In genomic region chr1:44326066-44326701, GRCh38 we compare ENCODE assay signal across 20 cellular contexts. TPM values are rescaled to one million over a fixed set of nuclear protein-coding genes. Genes with fewer than 3 reads are reported as not detected.
A peak's percentile ranks its signal among the peaks of the same experiment; 100 is the strongest.
DNase-seq lines count a peak whose midpoint lies in the region; FAIRE-seq and TF ChIP-seq lines count a peak whose summit lies in the region.
"Had no signal": no experiment of that assay in that cellular context is flagged by ENCODE, and none has a peak within 500 bp of the region (broad histone marks: within the 10 kb centered on the region; RNA-seq: fewer than 3 reads in every experiment).

No MANE protein-coding gene starts in this region.

- H3K4me1 Mint-ChIP-seq in brain = peaks cover 31% of the 10 kb centered on the region
- H3K4me1 Mint-ChIP-seq: activated B cell treated with CpG ODN at 0.5 μM for 24 hours had no signal

- no peaks in the 10 kb centered on the region for H3K27me3 Mint-ChIP-seq in brain
- H3K27me3 Mint-ChIP-seq: activated B cell treated with CpG ODN at 0.5 μM for 24 hours; activated CD8-positive, alpha-beta T cell treated with anti-CD3 and anti-CD28 coated beads for 36 hours; activated naive CD4-positive, alpha-beta T cell treated with anti-CD3 and anti-CD28 coated beads, Interleukin-2, amount 50 U/mL, for 24 hours; CD8-positive, alpha-beta memory T cell had no signal

- H3K36me3 ChIP-seq in parathyroid adenoma (ENCODE audit: control insufficient read depth, insufficient read depth, low read length) (no peaks in the 10 kb centered on the region), H7 (replicated peaks; ENCODE audit: control insufficient read depth, insufficient read depth, low read length) (no peaks in the 10 kb centered on the region; the same call in 1 of the 2 replicates)
- H3K36me3 ChIP-seq: left ventricle myocardium inferior, neural progenitor cell had no signal

- no peaks in the 10 kb centered on the region for H3K9me3 ChIP-seq in parathyroid adenoma (ENCODE audit: control insufficient read depth, low read length)
- H3K9me3 ChIP-seq: left ventricle myocardium inferior, SJSA1 had no signal

- H3K27me3 ChIP-seq in parathyroid adenoma (ENCODE audit: control insufficient read depth, insufficient read depth, low read length) (no peaks in the 10 kb centered on the region), H7 (ENCODE audit: control insufficient read depth, insufficient read depth, low read length) (no peaks in the 10 kb centered on the region)
- H3K27me3 ChIP-seq: neural progenitor cell, SJSA1 had no signal

- no peak overlapping the region for H2AFZ ChIP-seq in parathyroid adenoma
- H2AFZ ChIP-seq: neural progenitor cell had no signal

- no peak for FAIRE-seq in GM12891 (lab: Jason Lieb, UNC)

- peaks cover 15% of the 10 kb centered on the region for H3K4me1 ChIP-seq in parathyroid adenoma
- H3K4me1 ChIP-seq: neural progenitor cell had no signal

- H3K79me2 ChIP-seq in parathyroid adenoma = peaks cover 2% of the 10 kb centered on the region

- DNase-seq in EH (ENCODE audit: low read depth) (peak; percentile 45), NCI-H446 treated with DMSO at 0.1 percent for 48 hours (lab: John Stamatoyannopoulos, UW) (peak; percentile 77), GM12891 (ENCODE audit: insufficient read length, low spot score) (no peak), H7 (no peak)
- no peak for DNase-seq in activated T-cell treated with anti-CD3 and anti-CD28 coated beads, Interleukin-2, amount 50 U/mL, for 48 hours
- DNase-seq: activated B cell treated with CpG ODN at 0.5 μM for 24 hours; activated CD8-positive, alpha-beta T cell treated with anti-CD3 and anti-CD28 coated beads for 36 hours; activated T-cell treated with anti-CD3 and anti-CD28 coated beads, Interleukin-2, amount 50 U/mL, for 4 hours; CD8-positive, alpha-beta memory T cell; head of caudate nucleus; left ventricle myocardium inferior; NCI-H1092; NCI-H2107; NCI-H526 treated with DMSO at 0.1 percent for 48 hours; stimulated activated CD4-positive, alpha-beta T cell treated with anti-CD3 and anti-CD28 coated beads, Interleukin-15, amount 100 ng/mL, for 24 hours had no signal

- H3K27ac Mint-ChIP-seq in brain = peak overlapping the region in 3 of 5 experiments; percentile 13 to 87 (median 28)
- H3K27ac Mint-ChIP-seq: activated B cell treated with CpG ODN at 0.5 μM for 24 hours; activated CD8-positive, alpha-beta T cell treated with anti-CD3 and anti-CD28 coated beads for 36 hours; activated naive CD4-positive, alpha-beta T cell treated with anti-CD3 and anti-CD28 coated beads, Interleukin-2, amount 50 U/mL, for 24 hours; neural progenitor cell had no signal

- no peak overlapping the region for H3K4me3 ChIP-seq in parathyroid adenoma (ENCODE audit: low read depth, low read length)
- no peak overlapping the region for H3K4me3 ChIP-seq in H7 (ENCODE audit: insufficient read depth, low read depth, low read length)
- H3K4me3 ChIP-seq: left ventricle myocardium inferior, neural progenitor cell, SJSA1 had no signal

- H3K9ac ChIP-seq in parathyroid adenoma = no peak overlapping the region
- H3K9ac ChIP-seq: neural progenitor cell had no signal

- peak overlapping the region; percentile 1 for H3K4me2 ChIP-seq in parathyroid adenoma (ENCODE audit: low read length)
- H3K4me2 ChIP-seq: neural progenitor cell had no signal

- no peak for TF ChIP-seq POLR2A in GM12891 (IDR thresholded peaks at IDR 0.05; ENCODE audit: low read depth, low read length)

- no peak for TF ChIP-seq CTCF in brain (conservative IDR thresholded peaks at IDR 0.05)
- no peak for TF ChIP-seq CTCF in parathyroid adenoma (IDR thresholded peaks at IDR 0.05)

- H3K36me3 Mint-ChIP-seq in brain = peaks cover 39% of the 10 kb centered on the region
- H3K36me3 Mint-ChIP-seq: activated naive CD4-positive, alpha-beta T cell treated with anti-CD3 and anti-CD28 coated beads, Interleukin-2, amount 50 U/mL, for 24 hours had no signal

- no peak overlapping the region for H3K27ac ChIP-seq in parathyroid adenoma
- H3K27ac ChIP-seq: left ventricle myocardium inferior, neural progenitor cell, SJSA1 had no signal

- H3K9me3 Mint-ChIP-seq in brain = no peaks in the 10 kb centered on the region
- H3K9me3 Mint-ChIP-seq: activated B cell treated with CpG ODN at 0.5 μM for 24 hours; activated CD8-positive, alpha-beta T cell treated with anti-CD3 and anti-CD28 coated beads for 36 hours; activated naive CD4-positive, alpha-beta T cell treated with anti-CD3 and anti-CD28 coated beads, Interleukin-2, amount 50 U/mL, for 24 hours; activated T-cell treated with anti-CD3 and anti-CD28 coated beads, Interleukin-2, amount 50 U/mL, for 4 hours; CD8-positive, alpha-beta memory T cell; neural progenitor cell had no signal

- H3K4me3 Mint-ChIP-seq in brain = peak overlapping the region in 1 of 5 experiments; percentile 28
- H3K4me3 Mint-ChIP-seq: activated B cell treated with CpG ODN at 0.5 μM for 24 hours; activated CD8-positive, alpha-beta T cell treated with anti-CD3 and anti-CD28 coated beads for 36 hours; activated naive CD4-positive, alpha-beta T cell treated with anti-CD3 and anti-CD28 coated beads, Interleukin-2, amount 50 U/mL, for 24 hours; activated T-cell treated with anti-CD3 and anti-CD28 coated beads, Interleukin-2, amount 50 U/mL, for 4 hours; CD8-positive, alpha-beta memory T cell; neural progenitor cell had no signal

TF ChIP-seq in GM12891, 5 proteins besides CTCF, POLR2A, EP300 and RAD21:
- no peak for TF ChIP-seq POU2F2 (IDR thresholded peaks at IDR 0.05; ENCODE audit: low read depth, low read length)
- no peak for TF ChIP-seq TAF1 (IDR thresholded peaks at IDR 0.05; ENCODE audit: low read depth, low read length)
- TF ChIP-seq PAX5 (IDR thresholded peaks at IDR 0.05; ENCODE audit: insufficient read depth, low read length, severe bottlenecking) = no peak
- no peak for TF ChIP-seq POLR2AphosphoS5 (IDR thresholded peaks at IDR 0.05; ENCODE audit: low read depth, low read length)
- no peak for TF ChIP-seq SPI1 (IDR thresholded peaks at IDR 0.05; ENCODE audit: low read depth, low read length)

RNA-seq across cellular contexts. Expression of gene ERI3, which starts 28.9 kb away (rescaled TPM):
- 138 TPM for polyA plus RNA-seq in brain (ENCODE audit: insufficient read depth, low read depth, low replicate concordance)
- 28.3 TPM for polyA plus RNA-seq in GM12891 (2012; ENCODE audit: low read depth, missing spikeins)
- total RNA-seq in H7 (2014; rRNA removed; shearing (Covaris generic)) = 115 and 141 TPM in 2 replicates

Comparison
In these comparisons a context has a peak if more than half of its experiments do, and no peak if none do; other contexts are left out.
1. DNase-seq: peak in EH (single experiment) and NCI-H446 treated with DMSO at 0.1 percent for 48 hours (single experiment); none in activated T-cell treated with anti-CD3 and anti-CD28 coated beads, Interleukin-2, amount 50 U/mL, for 48 hours (0 of 2), GM12891 (single experiment) and H7 (single experiment).